In genomic region chr20:52798124-52798523, GRCh38 we compare ENCODE assay signal across 17 cellular contexts.
"Had no signal": no experiment of that assay in that cellular context is flagged by ENCODE, and none has a peak within 500 bp of the region (broad histone marks: within the 10 kb centered on the region; RNA-seq: fewer than 3 reads in every experiment).

No MANE protein-coding gene starts in this region.

- DNase-seq: islet precursor cell; left ventricle myocardium inferior; midbrain; naive thymus-derived CD8-positive, alpha-beta T cell; ovary; right lobe of liver; stimulated activated CD4-positive, alpha-beta T cell treated with anti-CD3 and anti-CD28 coated beads, Interleukin-1b, Interleukin-23, amount 100 ng/mL, for 48 hours; stimulated activated CD4-positive, alpha-beta T cell treated with anti-CD3 and anti-CD28 coated beads, Interleukin-4, amount 100 ng/mL, for 1 hour; stimulated activated naive B cell treated with anti-CD40 and anti-IgM and Interleukin-4, amounts not matched to agents 10 μg/mL and 1 μg/mL and 100 μg/mL, for 72 hours; stimulated activated naive CD8-positive, alpha-beta T cell treated with anti-CD3 and anti-CD28 coated beads, Interleukin-15, Interleukin-2, amounts not matched to agents 100 U/mL and 50 U/mL, for 24 hours; stomach; uterus had no signal

- H3K9me3 ChIP-seq: left ventricle myocardium inferior, ovary, right atrium auricular region, right lobe of liver, stomach, tibial nerve, uterus had no signal

- ATAC-seq: naive thymus-derived CD8-positive, alpha-beta T cell; right lobe of liver; stimulated activated naive B cell treated with anti-CD40 and anti-IgM and Interleukin-4, amounts not matched to agents 10 μg/mL and 1 μg/mL and 100 μg/mL, for 72 hours; stimulated activated naive CD8-positive, alpha-beta T cell treated with anti-CD3 and anti-CD28 coated beads, Interleukin-15, Interleukin-2, amounts not matched to agents 100 U/mL and 50 U/mL, for 24 hours had no signal

- H3K27me3 ChIP-seq: hepatocyte, ovary, right atrium auricular region, right lobe of liver, stomach, tibial nerve, uterus had no signal

- H2AFZ ChIP-seq: hepatocyte had no signal

- H3K4me1 ChIP-seq: left ventricle myocardium inferior, right lobe of liver, tibial nerve, uterus had no signal

- H3K27ac ChIP-seq: hepatocyte, left ventricle myocardium inferior, ovary, right atrium auricular region, right lobe of liver, tibial nerve, uterus had no signal

- H3K4me2 ChIP-seq: hepatocyte, smooth muscle cell had no signal

- H3K36me3 ChIP-seq: left ventricle myocardium inferior, ovary, right atrium auricular region, right lobe of liver, stomach, tibial nerve, uterus had no signal

- H3K4me3 ChIP-seq: hepatocyte, left ventricle myocardium inferior, lung, ovary, right atrium auricular region, right lobe of liver, smooth muscle cell, stomach, tibial nerve, uterus had no signal
